ENCODE assay signal across 23 cellular contexts in genomic region chr7:115548756-115549155, GRCh38.
DNase-seq lines count a peak whose midpoint lies in the region; FAIRE-seq and TF ChIP-seq lines count a peak whose summit lies in the region.
"Had no signal": no experiment of that assay in that cellular context is flagged by ENCODE, and none has a peak within 500 bp of the region (broad histone marks: within the 10 kb centered on the region; RNA-seq: fewer than 3 reads in every experiment).

No MANE protein-coding gene starts in this region.

- no peaks in the 10 kb centered on the region for H3K27me3 ChIP-seq in hepatocyte
- peaks cover 0 to 6% (median 0%) of the 10 kb centered on the region in 45 donors for H3K27me3 ChIP-seq in dorsolateral prefrontal cortex
- H3K27me3 ChIP-seq: BLaER1, SJSA1 had no signal

- no peaks in the 10 kb centered on the region for H4K20me1 ChIP-seq in hepatocyte (ENCODE audit: insufficient read depth, poor library complexity, severe bottlenecking)
- H4K20me1 ChIP-seq: BLaER1 had no signal

- no peaks in the 10 kb centered on the region for H3K79me2 ChIP-seq in hepatocyte

- no peaks in the 10 kb centered on the region for H3K4me1 ChIP-seq in hepatocyte (ENCODE audit: insufficient read depth)
- H3K4me1 ChIP-seq: A549, BLaER1, SJSA1 had no signal

- H3K36me3 ChIP-seq in hepatocyte (replicated peaks; ENCODE audit: insufficient read depth, low read depth) = no peaks in the 10 kb centered on the region
- H3K36me3 ChIP-seq: BLaER1, SJSA1 had no signal

- WGBS in hepatocyte (ENCODE audit: low lambda C conversion rate, missing lambda C conversion rate) = 81% methylated on average over 1 of the region's 1 CpG

- H3K4me3 ChIP-seq in fibroblast of the aortic adventitia (ENCODE audit: low read depth, low read length) = no peak overlapping the region
- H3K4me3 ChIP-seq in hepatocyte = no peak overlapping the region
- no peak overlapping the region for H3K4me3 ChIP-seq in dorsolateral prefrontal cortex
- H3K4me3 ChIP-seq: A549, BLaER1, SJSA1 had no signal

- H3K4me2 ChIP-seq in hepatocyte = no peak overlapping the region
- H3K4me2 ChIP-seq: A549, BLaER1 had no signal

- intact Hi-C loops in dorsolateral prefrontal cortex (cut with DNase I) = no loop called here

- H2AFZ ChIP-seq in hepatocyte = no peak overlapping the region

- no peaks in the 10 kb centered on the region for H3K9me3 ChIP-seq in hepatocyte (ENCODE audit: low read depth)
- H3K9me3 ChIP-seq: A549, BLaER1, SJSA1 had no signal

- H3K27ac ChIP-seq in hepatocyte (no peak overlapping the region), dorsolateral prefrontal cortex (no peak overlapping the region)
- H3K27ac ChIP-seq: A549, BLaER1, SJSA1 had no signal

- TF ChIP-seq CTCF in fibroblast of the aortic adventitia (IDR thresholded peaks at IDR 0.05; ENCODE audit: insufficient read depth, low read length) (no peak), hepatocyte (IDR thresholded peaks at IDR 0.05; ENCODE audit: poor library complexity) (no peak), dorsolateral prefrontal cortex (IDR thresholded peaks at IDR 0.05 in 54 of 56, conservative IDR thresholded peaks at IDR 0.05 in 2 of 56; ENCODE audit: low read depth in 1 of 56, partially characterized antibody in 56 of 56) (no peak)

- FAIRE-seq in RCC 7860 (lab: Jason Lieb, UNC) = peak; percentile 27
- no peak for FAIRE-seq in urothelium cell line (lab: Jason Lieb, UNC)
- FAIRE-seq: A549, GM18507, H1, HTR-8/SVneo had no signal

- H3K9me2 ChIP-seq in hepatocyte (replicated peaks; ENCODE audit: insufficient read depth) = no peaks in the 10 kb centered on the region

- DNase-seq in EH (ENCODE audit: low read depth) (peak; percentile 32), RCC 7860 (ENCODE audit: low spot score) (no peak), fibroblast of the aortic adventitia (ENCODE audit: low read depth) (peak; percentile 7), urothelium cell line (ENCODE audit: low spot score) (peak; percentile 11), hepatocyte (ENCODE audit: low spot score) (no peak), dorsolateral prefrontal cortex (no peak), cortex of kidney (lab: John Stamatoyannopoulos, UW) (no peak)
- DNase-seq: CD4-positive, alpha-beta T cell; COR-L47; DMS79 treated with DMSO at 0.1 percent for 48 hours; KG1; NCI-H2029 treated with DMSO at 0.1 percent for 48 hours; NCI-H2171; NCI-H345; NCI-H524; NCI-H774; NK-92 treated with Interleukin-12 subunit alpha and Interleukin-12 subunit beta, amount 100 ng/mL, for 24 hours had no signal

Comparison
In these comparisons a context has a peak if more than half of its experiments do, and no peak if none do; other contexts are left out.
1. DNase-seq: peak in EH (single experiment), fibroblast of the aortic adventitia (single experiment) and urothelium cell line (single experiment); none in RCC 7860 (single experiment), hepatocyte (single experiment), dorsolateral prefrontal cortex (0 of 10) and cortex of kidney (single experiment).